2 cellular contexts compared by ENCODE assay signal in the genomic region with DNA sequence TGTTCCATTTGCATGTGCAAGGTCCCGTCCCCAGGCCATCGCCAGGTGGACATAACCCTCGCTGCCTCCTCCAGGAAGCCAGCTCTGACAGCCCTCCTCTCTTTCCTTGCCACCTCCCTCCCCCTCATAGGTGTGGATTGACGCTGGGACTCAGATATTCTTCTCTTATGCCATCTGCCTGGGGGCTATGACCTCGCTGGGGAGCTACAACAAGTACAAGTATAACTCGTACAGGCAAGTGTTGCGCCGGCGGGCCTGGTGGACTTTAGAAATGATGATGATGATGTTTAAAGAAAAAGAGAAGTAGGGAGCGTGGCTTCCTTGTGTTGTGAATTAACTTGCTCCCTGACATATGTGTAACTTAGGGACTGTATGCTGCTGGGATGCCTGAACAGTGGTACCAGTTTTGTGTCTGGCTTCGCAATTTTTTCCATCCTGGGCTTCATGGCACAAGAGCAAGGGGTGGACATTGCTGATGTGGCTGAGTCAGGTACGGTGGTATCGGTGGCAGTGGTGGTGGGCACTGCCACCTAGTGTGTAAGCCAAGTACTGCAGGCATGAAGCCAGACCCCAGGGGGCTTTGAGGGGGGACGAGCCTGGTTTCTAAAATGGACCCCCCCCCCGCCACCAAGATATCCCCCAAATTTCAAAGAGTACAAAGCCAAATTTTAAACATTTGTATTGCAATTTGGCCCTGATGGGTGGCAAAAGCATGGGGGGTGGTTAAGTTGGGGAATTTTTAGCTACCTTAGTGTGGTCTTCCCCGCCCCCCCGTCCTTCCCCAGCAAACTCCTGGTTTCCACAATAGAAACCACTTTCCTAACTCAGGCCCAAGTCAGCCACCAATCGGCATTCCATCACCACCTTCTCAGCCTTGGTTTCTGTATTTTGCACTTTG.
TF ChIP-seq lines count a peak whose summit lies in the region.

No MANE protein-coding gene starts in this region.

TF ChIP-seq in WTC11, 78 proteins besides CTCF, POLR2A, EP300 and RAD21 (continued from another document):
- TF ChIP-seq ZNF121 (CRISPR knock-in tag; IDR thresholded peaks at IDR 0.05), result peak; percentile 51; the same call in 1 of the 2 replicates

TF ChIP-seq in HepG2, 621 proteins besides CTCF, POLR2A, EP300 and RAD21 (continued from another document and continues in another):
- TF ChIP-seq, protein P1, sequence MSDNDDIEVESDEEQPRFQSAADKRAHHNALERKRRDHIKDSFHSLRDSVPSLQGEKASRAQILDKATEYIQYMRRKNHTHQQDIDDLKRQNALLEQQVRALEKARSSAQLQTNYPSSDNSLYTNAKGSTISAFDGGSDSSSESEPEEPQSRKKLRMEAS (IDR thresholded peaks at IDR 0.05), result 0 out of 2 replicates have a peak, but pooled peaks have one; percentile 22
- no peak for TF ChIP-seq HOXA9 (CRISPR knock-in tag; IDR thresholded peaks at IDR 0.05; ENCODE audit: borderline replicate concordance)
- no peak for TF ChIP-seq ZFP90 (CRISPR knock-in tag; IDR thresholded peaks at IDR 0.05; ENCODE audit: borderline replicate concordance)
- TF ChIP-seq THRA (CRISPR knock-in tag; IDR thresholded peaks at IDR 0.05; ENCODE audit: borderline replicate concordance), result no peak
- no peak for TF ChIP-seq TAF15 (IDR thresholded peaks at IDR 0.05; ENCODE audit: low read depth, low read length, poor library complexity, severe bottlenecking)
- no peak for TF ChIP-seq TEF (CRISPR knock-in tag; IDR thresholded peaks at IDR 0.05)
- no peak for TF ChIP-seq ZNF740 (CRISPR knock-in tag; IDR thresholded peaks at IDR 0.05)
- TF ChIP-seq ZNF230 (CRISPR knock-in tag; IDR thresholded peaks at IDR 0.05), result no peak
- no peak for TF ChIP-seq TIGD3 (CRISPR knock-in tag; IDR thresholded peaks at IDR 0.05; ENCODE audit: borderline replicate concordance)
- TF ChIP-seq PITX1 (CRISPR knock-in tag; IDR thresholded peaks at IDR 0.05), result no peak
- TF ChIP-seq, protein P2, sequence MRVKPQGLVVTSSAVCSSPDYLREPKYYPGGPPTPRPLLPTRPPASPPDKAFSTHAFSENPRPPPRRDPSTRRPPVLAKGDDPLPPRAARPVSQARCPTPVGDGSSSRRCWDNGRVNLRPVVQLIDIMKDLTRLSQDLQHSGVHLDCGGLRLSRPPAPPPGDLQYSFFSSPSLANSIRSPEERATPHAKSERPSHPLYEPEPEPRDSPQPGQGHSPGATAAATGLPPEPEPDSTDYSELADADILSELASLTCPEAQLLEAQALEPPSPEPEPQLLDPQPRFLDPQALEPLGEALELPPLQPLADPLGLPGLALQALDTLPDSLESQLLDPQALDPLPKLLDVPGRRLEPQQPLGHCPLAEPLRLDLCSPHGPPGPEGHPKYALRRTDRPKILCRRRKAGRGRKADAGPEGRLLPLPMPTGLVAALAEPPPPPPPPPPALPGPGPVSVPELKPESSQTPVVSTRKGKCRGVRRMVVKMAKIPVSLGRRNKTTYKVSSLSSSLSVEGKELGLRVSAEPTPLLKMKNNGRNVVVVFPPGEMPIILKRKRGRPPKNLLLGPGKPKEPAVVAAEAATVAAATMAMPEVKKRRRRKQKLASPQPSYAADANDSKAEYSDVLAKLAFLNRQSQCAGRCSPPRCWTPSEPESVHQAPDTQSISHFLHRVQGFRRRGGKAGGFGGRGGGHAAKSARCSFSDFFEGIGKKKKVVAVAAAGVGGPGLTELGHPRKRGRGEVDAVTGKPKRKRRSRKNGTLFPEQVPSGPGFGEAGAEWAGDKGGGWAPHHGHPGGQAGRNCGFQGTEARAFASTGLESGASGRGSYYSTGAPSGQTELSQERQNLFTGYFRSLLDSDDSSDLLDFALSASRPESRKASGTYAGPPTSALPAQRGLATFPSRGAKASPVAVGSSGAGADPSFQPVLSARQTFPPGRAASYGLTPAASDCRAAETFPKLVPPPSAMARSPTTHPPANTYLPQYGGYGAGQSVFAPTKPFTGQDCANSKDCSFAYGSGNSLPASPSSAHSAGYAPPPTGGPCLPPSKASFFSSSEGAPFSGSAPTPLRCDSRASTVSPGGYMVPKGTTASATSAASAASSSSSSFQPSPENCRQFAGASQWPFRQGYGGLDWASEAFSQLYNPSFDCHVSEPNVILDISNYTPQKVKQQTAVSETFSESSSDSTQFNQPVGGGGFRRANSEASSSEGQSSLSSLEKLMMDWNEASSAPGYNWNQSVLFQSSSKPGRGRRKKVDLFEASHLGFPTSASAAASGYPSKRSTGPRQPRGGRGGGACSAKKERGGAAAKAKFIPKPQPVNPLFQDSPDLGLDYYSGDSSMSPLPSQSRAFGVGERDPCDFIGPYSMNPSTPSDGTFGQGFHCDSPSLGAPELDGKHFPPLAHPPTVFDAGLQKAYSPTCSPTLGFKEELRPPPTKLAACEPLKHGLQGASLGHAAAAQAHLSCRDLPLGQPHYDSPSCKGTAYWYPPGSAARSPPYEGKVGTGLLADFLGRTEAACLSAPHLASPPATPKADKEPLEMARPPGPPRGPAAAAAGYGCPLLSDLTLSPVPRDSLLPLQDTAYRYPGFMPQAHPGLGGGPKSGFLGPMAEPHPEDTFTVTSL (CRISPR knock-in tag; IDR thresholded peaks at IDR 0.05; ENCODE audit: borderline replicate concordance), result no peak
- TF ChIP-seq, protein P3, sequence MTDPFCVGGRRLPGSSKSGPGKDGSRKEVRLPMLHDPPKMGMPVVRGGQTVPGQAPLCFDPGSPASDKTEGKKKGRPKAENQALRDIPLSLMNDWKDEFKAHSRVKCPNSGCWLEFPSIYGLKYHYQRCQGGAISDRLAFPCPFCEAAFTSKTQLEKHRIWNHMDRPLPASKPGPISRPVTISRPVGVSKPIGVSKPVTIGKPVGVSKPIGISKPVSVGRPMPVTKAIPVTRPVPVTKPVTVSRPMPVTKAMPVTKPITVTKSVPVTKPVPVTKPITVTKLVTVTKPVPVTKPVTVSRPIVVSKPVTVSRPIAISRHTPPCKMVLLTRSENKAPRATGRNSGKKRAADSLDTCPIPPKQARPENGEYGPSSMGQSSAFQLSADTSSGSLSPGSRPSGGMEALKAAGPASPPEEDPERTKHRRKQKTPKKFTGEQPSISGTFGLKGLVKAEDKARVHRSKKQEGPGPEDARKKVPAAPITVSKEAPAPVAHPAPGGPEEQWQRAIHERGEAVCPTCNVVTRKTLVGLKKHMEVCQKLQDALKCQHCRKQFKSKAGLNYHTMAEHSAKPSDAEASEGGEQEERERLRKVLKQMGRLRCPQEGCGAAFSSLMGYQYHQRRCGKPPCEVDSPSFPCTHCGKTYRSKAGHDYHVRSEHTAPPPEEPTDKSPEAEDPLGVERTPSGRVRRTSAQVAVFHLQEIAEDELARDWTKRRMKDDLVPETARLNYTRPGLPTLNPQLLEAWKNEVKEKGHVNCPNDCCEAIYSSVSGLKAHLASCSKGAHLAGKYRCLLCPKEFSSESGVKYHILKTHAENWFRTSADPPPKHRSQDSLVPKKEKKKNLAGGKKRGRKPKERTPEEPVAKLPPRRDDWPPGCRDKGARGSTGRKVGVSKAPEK (CRISPR knock-in tag; IDR thresholded peaks at IDR 0.05; ENCODE audit: borderline replicate concordance), result no peak
- peak; percentile 33 for TF ChIP-seq TEAD3 (CRISPR knock-in tag; optimal IDR thresholded peaks at IDR 0.05; ENCODE audit: borderline replicate concordance)
- TF ChIP-seq ATAD3A (CRISPR knock-in tag; IDR thresholded peaks at IDR 0.05), result no peak
- TF ChIP-seq, protein P4, sequence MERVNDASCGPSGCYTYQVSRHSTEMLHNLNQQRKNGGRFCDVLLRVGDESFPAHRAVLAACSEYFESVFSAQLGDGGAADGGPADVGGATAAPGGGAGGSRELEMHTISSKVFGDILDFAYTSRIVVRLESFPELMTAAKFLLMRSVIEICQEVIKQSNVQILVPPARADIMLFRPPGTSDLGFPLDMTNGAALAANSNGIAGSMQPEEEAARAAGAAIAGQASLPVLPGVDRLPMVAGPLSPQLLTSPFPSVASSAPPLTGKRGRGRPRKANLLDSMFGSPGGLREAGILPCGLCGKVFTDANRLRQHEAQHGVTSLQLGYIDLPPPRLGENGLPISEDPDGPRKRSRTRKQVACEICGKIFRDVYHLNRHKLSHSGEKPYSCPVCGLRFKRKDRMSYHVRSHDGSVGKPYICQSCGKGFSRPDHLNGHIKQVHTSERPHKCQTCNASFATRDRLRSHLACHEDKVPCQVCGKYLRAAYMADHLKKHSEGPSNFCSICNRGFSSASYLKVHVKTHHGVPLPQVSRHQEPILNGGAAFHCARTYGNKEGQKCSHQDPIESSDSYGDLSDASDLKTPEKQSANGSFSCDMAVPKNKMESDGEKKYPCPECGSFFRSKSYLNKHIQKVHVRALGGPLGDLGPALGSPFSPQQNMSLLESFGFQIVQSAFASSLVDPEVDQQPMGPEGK (CRISPR knock-in tag; IDR thresholded peaks at IDR 0.05), result peak; percentile 47; the same call in 1 of the 2 replicates
- TF ChIP-seq ZNF296 (CRISPR knock-in tag; conservative IDR thresholded peaks at IDR 0.05), result no peak
- TF ChIP-seq MIXL1 (CRISPR knock-in tag; IDR thresholded peaks at IDR 0.05), result no peak
- TF ChIP-seq, protein P5, sequence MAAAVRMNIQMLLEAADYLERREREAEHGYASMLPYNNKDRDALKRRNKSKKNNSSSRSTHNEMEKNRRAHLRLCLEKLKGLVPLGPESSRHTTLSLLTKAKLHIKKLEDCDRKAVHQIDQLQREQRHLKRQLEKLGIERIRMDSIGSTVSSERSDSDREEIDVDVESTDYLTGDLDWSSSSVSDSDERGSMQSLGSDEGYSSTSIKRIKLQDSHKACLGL (CRISPR knock-in tag; IDR thresholded peaks at IDR 0.05), result no peak
- TF ChIP-seq ZNF724P (CRISPR knock-in tag; IDR thresholded peaks at IDR 0.05; ENCODE audit: borderline replicate concordance), result no peak
- TF ChIP-seq MAFF (IDR thresholded peaks at IDR 0.05; ENCODE audit: low read depth, low read length), result peak; percentile 32; the same call in 1 of the 2 replicates
- TF ChIP-seq ZNF546 (CRISPR knock-in tag; conservative IDR thresholded peaks at IDR 0.05), result no peak
- TF ChIP-seq ZNF160 (CRISPR knock-in tag; IDR thresholded peaks at IDR 0.05), result no peak
- TF ChIP-seq SMC3 (IDR thresholded peaks at IDR 0.05; ENCODE audit: low read length), result peak; percentile 88
- no peak for TF ChIP-seq CEBPB (IDR thresholded peaks at IDR 0.05; ENCODE audit: borderline replicate concordance, low read depth, low read length)
- no peak for TF ChIP-seq ZNF776 (CRISPR knock-in tag; IDR thresholded peaks at IDR 0.05)
- no peak for TF ChIP-seq ZNF543 (CRISPR knock-in tag; IDR thresholded peaks at IDR 0.05)
- no peak for TF ChIP-seq TEAD2 (CRISPR knock-in tag; IDR thresholded peaks at IDR 0.05)
- TF ChIP-seq MLLT10 (CRISPR knock-in tag; IDR thresholded peaks at IDR 0.05), result no peak
- TF ChIP-seq, protein P6, sequence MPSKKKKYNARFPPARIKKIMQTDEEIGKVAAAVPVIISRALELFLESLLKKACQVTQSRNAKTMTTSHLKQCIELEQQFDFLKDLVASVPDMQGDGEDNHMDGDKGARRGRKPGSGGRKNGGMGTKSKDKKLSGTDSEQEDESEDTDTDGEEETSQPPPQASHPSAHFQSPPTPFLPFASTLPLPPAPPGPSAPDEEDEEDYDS (CRISPR knock-in tag; IDR thresholded peaks at IDR 0.05), result no peak
- TF ChIP-seq HNRNPK (IDR thresholded peaks at IDR 0.05; ENCODE audit: low read depth, low read length, poor library complexity, severe bottlenecking), result no peak
- TF ChIP-seq GPBP1L1 (CRISPR knock-in tag; IDR thresholded peaks at IDR 0.05), result no peak
- TF ChIP-seq ZNF207 (IDR thresholded peaks at IDR 0.05; ENCODE audit: borderline replicate concordance), result no peak
- no peak for TF ChIP-seq ZGPAT (CRISPR knock-in tag; IDR thresholded peaks at IDR 0.05)
- no peak for TF ChIP-seq ZNF660 (CRISPR knock-in tag; IDR thresholded peaks at IDR 0.05; ENCODE audit: borderline replicate concordance, low read depth)
- no peak for TF ChIP-seq MTA1 (CRISPR knock-in tag; IDR thresholded peaks at IDR 0.05; ENCODE audit: borderline replicate concordance)
